19 cellular contexts compared by ENCODE assay signal in the genomic region with DNA sequence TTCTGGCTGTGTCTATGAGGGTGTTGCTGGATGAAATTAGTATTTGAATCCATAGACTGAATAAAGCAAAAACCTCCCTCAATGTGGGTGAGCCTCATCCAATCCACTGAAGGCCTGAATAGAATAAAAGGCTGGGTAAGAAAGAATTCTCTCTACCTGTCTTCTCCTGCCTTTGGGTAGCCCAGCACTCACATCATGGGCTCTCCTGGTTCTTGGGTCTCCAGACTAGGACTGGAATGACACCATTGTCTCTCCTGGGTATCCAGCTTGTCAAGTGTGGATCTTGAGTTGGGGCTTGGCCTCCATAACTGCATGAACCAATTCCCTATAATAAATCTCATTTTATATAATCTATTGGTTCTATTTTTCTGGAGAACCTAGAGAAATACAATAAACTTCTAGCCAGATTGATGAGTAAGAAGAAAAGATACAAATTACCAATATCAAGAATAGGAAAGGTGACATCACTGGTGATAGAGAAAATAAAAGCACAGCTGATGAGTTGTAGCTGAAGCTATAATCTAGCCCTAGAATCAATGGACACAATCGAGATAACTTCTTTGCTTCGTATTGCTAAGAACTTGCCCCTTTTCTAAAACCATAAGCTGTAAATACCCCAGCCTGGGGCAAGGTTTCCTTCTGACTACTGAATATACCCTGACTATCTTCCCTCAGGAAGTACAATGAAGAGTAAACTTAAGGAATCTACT.
DNase-seq lines count a peak whose midpoint lies in the region; ATAC-seq, FAIRE-seq and TF ChIP-seq lines count a peak whose summit lies in the region.
"Had no signal": no experiment of that assay in that cellular context is flagged by ENCODE, and none has a peak within 500 bp of the region (broad histone marks: within the 10 kb centered on the region; RNA-seq: fewer than 3 reads in every experiment).

No MANE protein-coding gene starts in this region.

- H3K27me3 ChIP-seq in GM12878 (replicated peaks in 1 of 2; ENCODE audit: control insufficient read depth in 2 of 2, insufficient read depth in 2 of 2, low read length in 1 of 2), result no peaks in the 10 kb centered on the region

- RAD21 ChIA-PET in GM12878 (lab: Charles Lee; ENCODE audit: unreplicated experiment), result no interaction called here

- no peak for TF ChIP-seq POLR2A in GM12878 (IDR thresholded peaks at IDR 0.05; ENCODE audit: low read depth, low read length)

- no peak overlapping the region for H3K4me3 ChIP-seq in GM12878
- H3K4me3 ChIP-seq: A549, GM23338 had no signal

- H4K20me1 ChIP-seq in GM12878 (ENCODE audit: control insufficient read depth, insufficient read depth), result no peaks in the 10 kb centered on the region

- no peak overlapping the region for H3K27ac Mint-ChIP-seq in activated CD4-positive, alpha-beta T cell treated with anti-CD3 and anti-CD28 coated beads for 36 hours
- H3K27ac Mint-ChIP-seq in activated T-cell treated with anti-CD3 and anti-CD28 coated beads, Interleukin-2, amount 50 U/mL, for 72 hours, result no peak overlapping the region
- H3K27ac Mint-ChIP-seq in stimulated activated effector memory CD8-positive, alpha-beta T cell treated with anti-CD3 and anti-CD28 coated beads, Interleukin-12 subunit alpha, Interleukin-12 subunit beta, amount 100 ng/mL, for 72 hours, result peak overlapping the region; percentile 2
- H3K27ac Mint-ChIP-seq: CD4-positive, alpha-beta memory T cell; GM23338; H9 had no signal

- H3K27me3 Mint-ChIP-seq in activated CD4-positive, alpha-beta T cell treated with anti-CD3 and anti-CD28 coated beads for 36 hours, result no peaks in the 10 kb centered on the region
- H3K27me3 Mint-ChIP-seq in activated T-cell treated with anti-CD3 and anti-CD28 coated beads, Interleukin-2, amount 50 U/mL, for 72 hours (ENCODE audit: low read depth), result no peaks in the 10 kb centered on the region
- H3K27me3 Mint-ChIP-seq: CD4-positive, alpha-beta memory T cell had no signal

- in situ Hi-C loops in GM12878 (cut with MboI), result no loop called here

- H3K4me1 Mint-ChIP-seq in activated CD4-positive, alpha-beta T cell treated with anti-CD3 and anti-CD28 coated beads for 36 hours, result peaks cover 12% of the 10 kb centered on the region
- H3K4me1 Mint-ChIP-seq in activated T-cell treated with anti-CD3 and anti-CD28 coated beads, Interleukin-2, amount 50 U/mL, for 72 hours (ENCODE audit: low read depth), result peaks cover 23% of the 10 kb centered on the region
- H3K4me1 Mint-ChIP-seq in stimulated activated effector memory CD8-positive, alpha-beta T cell treated with anti-CD3 and anti-CD28 coated beads, Interleukin-12 subunit alpha, Interleukin-12 subunit beta, amount 100 ng/mL, for 72 hours, result peaks cover 5% of the 10 kb centered on the region
- H3K4me1 Mint-ChIP-seq: CD4-positive, alpha-beta memory T cell; GM23338 had no signal

- CTCF ChIA-PET in activated CD4-positive, alpha-beta T cell treated with anti-CD3 and anti-CD28 coated beads for 36 hours (lab: Charles Lee), result interaction anchor here (1.5 kb wide), 1 partner anchor 12 kb away, joined by 3 read pairs; no protein-coding TSS in a partner anchor
- CTCF ChIA-PET in GM12878 (lab: Yijun Ruan, JAX), result no interaction called here

- H3K36me3 ChIP-seq in GM12878 (ENCODE audit: control insufficient read depth in 2 of 2, insufficient read depth in 2 of 2, low read length in 1 of 2), result no peaks in the 10 kb centered on the region

- no peaks in the 10 kb centered on the region for H3K4me1 ChIP-seq in GM12878 (ENCODE audit: control insufficient read depth, insufficient read depth, low read length)
- H3K4me1 ChIP-seq: A549, Caco-2 had no signal

- POLR2A ChIA-PET in activated CD4-positive, alpha-beta T cell treated with anti-CD3 and anti-CD28 coated beads for 36 hours (lab: Charles Lee), result no interaction called here
- POLR2A ChIA-PET in GM12878 (lab: Charles Lee), result no interaction called here

- H3K27ac ChIP-seq in GM12878 (ENCODE audit: control insufficient read depth, insufficient read depth), result no peak overlapping the region
- H3K27ac ChIP-seq: A549 had no signal

- peaks cover 18% of the 10 kb centered on the region for H3K36me3 Mint-ChIP-seq in activated CD4-positive, alpha-beta T cell treated with anti-CD3 and anti-CD28 coated beads for 36 hours (ENCODE audit: low read depth)
- peaks cover 19 to 25% of the 10 kb centered on the region in 2 donors for H3K36me3 Mint-ChIP-seq in activated T-cell treated with anti-CD3 and anti-CD28 coated beads, Interleukin-2, amount 50 U/mL, for 72 hours (ENCODE audit: insufficient read depth in 2 of 2)
- no peaks in the 10 kb centered on the region for H3K36me3 Mint-ChIP-seq in stimulated activated effector memory CD8-positive, alpha-beta T cell treated with anti-CD3 and anti-CD28 coated beads, Interleukin-12 subunit alpha, Interleukin-12 subunit beta, amount 100 ng/mL, for 72 hours

- no peaks in the 10 kb centered on the region for H3K79me2 ChIP-seq in GM12878 (ENCODE audit: control insufficient read depth, insufficient read depth, low read length)

- TF ChIP-seq RAD21 in GM12878 (IDR thresholded peaks at IDR 0.05; ENCODE audit: insufficient read depth, low read depth, low read length), result no peak

- TF ChIP-seq EP300 in GM12878 (IDR thresholded peaks at IDR 0.05; ENCODE audit: borderline replicate concordance in 1 of 2, control insufficient read depth in 1 of 2, low read depth in 2 of 2, low read length in 2 of 2), result no peak

- H3K4me3 Mint-ChIP-seq in activated CD4-positive, alpha-beta T cell treated with anti-CD3 and anti-CD28 coated beads for 36 hours, result no peak overlapping the region
- peak overlapping the region in 1 of 2 donors; percentile 10 for H3K4me3 Mint-ChIP-seq in activated T-cell treated with anti-CD3 and anti-CD28 coated beads, Interleukin-2, amount 50 U/mL, for 72 hours
- H3K4me3 Mint-ChIP-seq in stimulated activated effector memory CD8-positive, alpha-beta T cell treated with anti-CD3 and anti-CD28 coated beads, Interleukin-12 subunit alpha, Interleukin-12 subunit beta, amount 100 ng/mL, for 72 hours, result no peak overlapping the region
- H3K4me3 Mint-ChIP-seq: CD4-positive, alpha-beta memory T cell; GM23338; H9 had no signal

- no peak for TF ChIP-seq CTCF in GM12878 (IDR thresholded peaks at IDR 0.05 in 2 of 3, conservative IDR thresholded peaks at IDR 0.05 in 1 of 3; ENCODE audit: control insufficient read depth in 2 of 3, extremely low read depth in 1 of 3, insufficient read depth in 1 of 3, low read depth in 3 of 3, low read length in 3 of 3)

- H3K4me2 ChIP-seq in GM12878 (ENCODE audit: control insufficient read depth, insufficient read depth), result no peak overlapping the region
- H3K4me2 ChIP-seq: A549, GM23338 had no signal

- intact Hi-C loops in activated CD4-positive, alpha-beta T cell treated with anti-CD3 and anti-CD28 coated beads for 36 hours (cut with DNase I, micrococcal nuclease), result loop anchor here in 1 of 2 experiments (1.0 kb wide), 1 partner anchor 10 kb away; no protein-coding TSS in a partner anchor
- intact Hi-C loops in GM12878 (cut with micrococcal nuclease; ENCODE audit: unreplicated experiment), result no loop called here

- no peak overlapping the region for H3K9ac ChIP-seq in GM12878 (ENCODE audit: control insufficient read depth, insufficient read depth, low read length)

- no TSS peak for BruUV-seq in GM12878 (replicated peaks; lab: Mats Ljungman, UMichigan)

- H3K9me3 ChIP-seq in GM12878 (replicated peaks; ENCODE audit: control insufficient read depth, insufficient read depth, low read length), result no peaks in the 10 kb centered on the region; the same call in 1 of the 3 replicates
- H3K9me3 ChIP-seq: A549, Caco-2 had no signal

- peaks cover 17% of the 10 kb centered on the region for H3K9me3 Mint-ChIP-seq in activated CD4-positive, alpha-beta T cell treated with anti-CD3 and anti-CD28 coated beads for 36 hours (ENCODE audit: low read depth)
- peaks cover 8 to 12% of the 10 kb centered on the region in 2 donors for H3K9me3 Mint-ChIP-seq in activated T-cell treated with anti-CD3 and anti-CD28 coated beads, Interleukin-2, amount 50 U/mL, for 72 hours
- peaks cover 9% of the 10 kb centered on the region for H3K9me3 Mint-ChIP-seq in stimulated activated effector memory CD8-positive, alpha-beta T cell treated with anti-CD3 and anti-CD28 coated beads, Interleukin-12 subunit alpha, Interleukin-12 subunit beta, amount 100 ng/mL, for 72 hours

- DNase-seq in activated CD4-positive, alpha-beta T cell treated with anti-CD3 and anti-CD28 coated beads for 36 hours, result no peak
- no peak for DNase-seq in activated CD4-positive, alpha-beta T cell treated with anti-CD3 and anti-CD28 coated beads for 1 hour
- peak in 1 of 2 donors; percentile 12 for DNase-seq in activated T-cell treated with anti-CD3 and anti-CD28 coated beads, Interleukin-2, amount 50 U/mL, for 72 hours
- no peak for DNase-seq in activated T-cell treated with anti-CD3 and anti-CD28 coated beads for 4 hours
- DNase-seq in GM12878 (ENCODE audit: low read depth, low spot score), result no peak
- no peak for DNase-seq in stimulated activated effector memory CD8-positive, alpha-beta T cell treated with anti-CD3 and anti-CD28 coated beads, Interleukin-12 subunit alpha, Interleukin-12 subunit beta, amount 100 ng/mL, for 72 hours (ENCODE audit: low spot score in 2 of 2)
- DNase-seq in GM19238 (ENCODE audit: insufficient read length, low spot score), result no peak
- DNase-seq: 8988T; ACHN; C1 segment of cervical spinal cord; Caco-2; CD4-positive, alpha-beta memory T cell; DMS153; DND-41; H9 had no signal

- SMC1A ChIA-PET in GM12878 (lab: Charles Lee; ENCODE audit: uncharacterized antibody, unreplicated experiment), result no interaction called here

- no peak for FAIRE-seq in GM12878 (lab: Jason Lieb, UNC)
- FAIRE-seq: A549, G401.6 had no signal

- peak; percentile 75 for ATAC-seq in activated CD4-positive, alpha-beta T cell treated with anti-CD3 and anti-CD28 coated beads for 36 hours
- ATAC-seq in activated T-cell treated with anti-CD3 and anti-CD28 coated beads, Interleukin-2, amount 50 U/mL, for 72 hours (replicated peaks in 1 of 2), result peak; percentile 95 to 97
- ATAC-seq in GM12878, result peak; percentile 27
- ATAC-seq in stimulated activated effector memory CD8-positive, alpha-beta T cell treated with anti-CD3 and anti-CD28 coated beads, Interleukin-12 subunit alpha, Interleukin-12 subunit beta, amount 100 ng/mL, for 72 hours, result peak; percentile 90
- ATAC-seq: A549, GM23338, HCT116 had no signal

- WGBS in GM12878 (ENCODE audit: insufficient coverage, insufficient replicate concordance, low lambda C conversion rate, missing lambda C conversion rate), result 0% methylated on average over 2 of the region's 2 CpGs

- no peak overlapping the region for H2AFZ ChIP-seq in GM12878 (ENCODE audit: control insufficient read depth, low read depth, low read length)
- H2AFZ ChIP-seq: GM23338 had no signal

TF ChIP-seq in GM12878, 131 proteins besides CTCF, POLR2A, EP300 and RAD21:
- TF ChIP-seq FOXM1 (IDR thresholded peaks at IDR 0.05; ENCODE audit: low read depth, low read length) (no peak), MYB (IDR thresholded peaks at IDR 0.05; ENCODE audit: borderline replicate concordance, low read depth, low read length) (no peak), JUNB (IDR thresholded peaks at IDR 0.05) (peak; percentile 17; the same call in 1 of the 2 replicates)

Comparison
In these comparisons a context has a peak if more than half of its experiments do, and no peak if none do; other contexts are left out.
1. ATAC-seq: peak in every context shown above with its lines; median percentile 96 in activated T-cell treated with anti-CD3 and anti-CD28 coated beads, Interleukin-2, amount 50 U/mL, for 72 hours; 90 in stimulated activated effector memory CD8-positive, alpha-beta T cell treated with anti-CD3 and anti-CD28 coated beads, Interleukin-12 subunit alpha, Interleukin-12 subunit beta, amount 100 ng/mL, for 72 hours; 75 in activated CD4-positive, alpha-beta T cell treated with anti-CD3 and anti-CD28 coated beads for 36 hours; 27 in GM12878.